28 cellular contexts compared by ENCODE assay signal in the genomic region with DNA sequence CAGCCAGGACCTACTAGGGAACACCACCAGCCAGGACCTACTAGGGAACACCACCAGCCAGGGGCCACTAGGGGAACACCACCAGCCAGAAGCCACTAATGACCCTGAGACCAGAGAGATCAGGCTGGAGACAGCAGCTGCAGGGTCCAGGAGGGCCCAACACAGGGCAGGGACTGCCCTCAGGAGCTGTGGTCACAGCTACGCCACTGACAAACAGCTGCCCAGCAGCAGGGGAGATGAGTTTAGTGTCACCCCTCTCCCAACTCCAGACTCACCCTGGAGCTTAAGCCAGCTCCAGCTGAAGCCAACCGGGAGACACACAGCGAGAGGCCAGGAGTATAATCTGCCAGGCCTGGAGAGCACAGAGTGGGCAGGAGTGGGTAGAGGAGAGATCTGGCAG. TPM values are rescaled to one million over a fixed set of nuclear protein-coding genes. Genes with fewer than 3 reads are reported as not detected.
DNase-seq lines count a peak whose midpoint lies in the region; FAIRE-seq and TF ChIP-seq lines count a peak whose summit lies in the region.
"Had no signal": no experiment of that assay in that cellular context is flagged by ENCODE, and none has a peak within 500 bp of the region (broad histone marks: within the 10 kb centered on the region; RNA-seq: fewer than 3 reads in every experiment).

No MANE protein-coding gene starts in this region.

- H3K4me2 ChIP-seq in BLaER1 treated with 17β-estradiol and CSF1 and Interleukin-3, amounts not matched to agents 10 nM and 100 nM: peak overlapping the region; percentile 43 to 91 (median 78)
- H3K4me2 ChIP-seq in Karpas-422 (ENCODE audit: low read depth, low read length, poor library complexity, severe bottlenecking) (peak overlapping the region; percentile 60), neuronal stem cell (ENCODE audit: insufficient read depth, low read length, poor library complexity, severe bottlenecking) (no peak overlapping the region), mesenchymal stem cell (ENCODE audit: low read length, poor library complexity, severe bottlenecking) (no peak overlapping the region)
- H3K4me2 ChIP-seq: PC-9 had no signal

- peaks cover 92% of the 10 kb centered on the region for H3K79me2 ChIP-seq in Karpas-422 (ENCODE audit: low read length)

- no peak overlapping the region for H4K91ac ChIP-seq in neuronal stem cell (ENCODE audit: low read depth, low read length, poor library complexity)
- no peak overlapping the region for H4K91ac ChIP-seq in mesenchymal stem cell (ENCODE audit: low read length)

- peak overlapping the region in 9 of 11 experiments; percentile 14 to 65 (median 52); a peak in 11 of 22 replicates for H3K27ac ChIP-seq in BLaER1 treated with 17β-estradiol and CSF1 and Interleukin-3, amounts not matched to agents 10 nM and 100 nM
- H3K27ac ChIP-seq in Karpas-422 (ENCODE audit: low read length) (peak overlapping the region; percentile 59), kidney (ENCODE audit: low read depth in 2 of 2, low read length in 2 of 2) (peak overlapping the region; percentile 90 to 91), neuronal stem cell (replicated peaks; ENCODE audit: low read length) (no peak overlapping the region), mesenchymal stem cell (ENCODE audit: low read length, poor library complexity, severe bottlenecking) (no peak overlapping the region), small intestine (ENCODE audit: low read depth in 1 of 2, low read length in 1 of 2) (no peak overlapping the region)
- H3K27ac ChIP-seq: C4-2B, PC-9 had no signal

- H2BK12ac ChIP-seq in neuronal stem cell (ENCODE audit: low read length) (no peak overlapping the region), mesenchymal stem cell (ENCODE audit: low read length in 2 of 2) (no peak overlapping the region)

- H2BK120ac ChIP-seq in neuronal stem cell (ENCODE audit: low read depth, low read length): no peak overlapping the region
- H2BK120ac ChIP-seq in mesenchymal stem cell (ENCODE audit: low read depth, low read length): no peak overlapping the region

- WGBS in neuronal stem cell (ENCODE audit: extremely low coverage in 2 of 2, insufficient read length in 2 of 2, insufficient replicate concordance in 1 of 2), 2 donors: no CpG with 5 or more reads among the region's 3 CpGs
- WGBS in mesenchymal stem cell: 97% methylated on average over 3 of the region's 3 CpGs
- WGBS in small intestine, 3 donors: 96 to 98% (median 98%) methylated on average over 3 of the region's 3 CpGs

- H2AFZ ChIP-seq in Karpas-422 (ENCODE audit: low read length) (no peak overlapping the region), neuronal stem cell (ENCODE audit: low read length) (no peak overlapping the region), mesenchymal stem cell (ENCODE audit: low read depth, low read length) (no peak overlapping the region)
- H2AFZ ChIP-seq: PC-9 had no signal

- peak overlapping the region in 4 of 11 experiments; percentile 12 to 48 (median 30); a peak in 2 of 22 replicates for H3K9ac ChIP-seq in BLaER1 treated with 17β-estradiol and CSF1 and Interleukin-3, amounts not matched to agents 10 nM and 100 nM
- H3K9ac ChIP-seq in Karpas-422 (ENCODE audit: low read length) (peak overlapping the region; percentile 43; the same call in 1 of the 2 replicates), kidney (ENCODE audit: low read length in 2 of 2) (peak overlapping the region in 1 of 2 donors; percentile 23), neuronal stem cell (ENCODE audit: low read depth, low read length, poor library complexity) (no peak overlapping the region), mesenchymal stem cell (ENCODE audit: low read length) (no peak overlapping the region)

- no peaks in the 10 kb centered on the region for H3K9me2 ChIP-seq in Karpas-422 (replicated peaks; ENCODE audit: insufficient read depth, low read length)

- no peak for FAIRE-seq in kidney (lab: Jason Lieb, UNC)
- no peak for FAIRE-seq in small intestine (lab: Jason Lieb, UNC)
- FAIRE-seq: A204.1, K562 had no signal

- peaks cover 28 to 84% (median 47%) of the 10 kb centered on the region in 11 experiments; a peak in 21 of 22 replicates for H4K20me1 ChIP-seq in BLaER1 treated with 17β-estradiol and CSF1 and Interleukin-3, amounts not matched to agents 10 nM and 100 nM
- no peaks in the 10 kb centered on the region for H4K20me1 ChIP-seq in Karpas-422 (ENCODE audit: insufficient read depth, low read depth, low read length)

- no peak for DNase-seq in Karpas-422
- no peak for DNase-seq in kidney
- no peak for DNase-seq in neuronal stem cell (ENCODE audit: low spot score)
- no peak for DNase-seq in mesenchymal stem cell
- no peak for DNase-seq in LoVo (ENCODE audit: low spot score)
- no peak for DNase-seq in NCI-H345 treated with DMSO at 0.1 percent for 48 hours (lab: John Stamatoyannopoulos, UW; ENCODE audit: unreplicated experiment)
- DNase-seq in small intestine: no peak
- DNase-seq: AML-193; CD8-positive, alpha-beta T cell; DMS 273 treated with DMSO at 0.1 percent for 48 hours; DMS79; EL; GDM1; H7; HFFc6; MG63; NCI-H1105 treated with DMSO at 0.1 percent for 48 hours; NCI-H146; NCI-H1930; NCI-H2107; NCI-H446 treated with DMSO at 0.1 percent for 48 hours; NCI-H526; PC-9 had no signal

- H3K4ac ChIP-seq in neuronal stem cell (ENCODE audit: low read length) (no peak overlapping the region), mesenchymal stem cell (ENCODE audit: low read depth in 1 of 2, low read length in 2 of 2) (no peak overlapping the region)

- no peaks in the 10 kb centered on the region for H3K9me3 ChIP-seq in BLaER1 treated with 17β-estradiol and CSF1 and Interleukin-3, amounts not matched to agents 10 nM and 100 nM (replicated peaks in 1 of 11)
- H3K9me3 ChIP-seq in Karpas-422 (ENCODE audit: low read length): no peaks in the 10 kb centered on the region
- H3K9me3 ChIP-seq in kidney (ENCODE audit: control insufficient read depth in 1 of 2, low read length in 2 of 2): no peaks in the 10 kb centered on the region
- no peaks in the 10 kb centered on the region for H3K9me3 ChIP-seq in neuronal stem cell (replicated peaks in 1 of 2; ENCODE audit: control insufficient read depth in 2 of 2, insufficient read depth in 1 of 2, low read depth in 1 of 2, low read length in 2 of 2)
- no peaks in the 10 kb centered on the region for H3K9me3 ChIP-seq in mesenchymal stem cell (ENCODE audit: control insufficient read depth, low read length)
- no peaks in the 10 kb centered on the region for H3K9me3 ChIP-seq in small intestine (ENCODE audit: control insufficient read depth, low read depth)
- H3K9me3 ChIP-seq: MG63 had no signal

- no peak overlapping the region for H2AK5ac ChIP-seq in neuronal stem cell (ENCODE audit: low read depth, low read length)
- H2AK5ac ChIP-seq in mesenchymal stem cell (ENCODE audit: low read length, severe bottlenecking): no peak overlapping the region

- H3K14ac ChIP-seq in neuronal stem cell (ENCODE audit: low read length) (no peak overlapping the region), mesenchymal stem cell (ENCODE audit: low read length in 2 of 2) (no peak overlapping the region)

- H3K36me3 ChIP-seq in BLaER1 treated with 17β-estradiol and CSF1 and Interleukin-3, amounts not matched to agents 10 nM and 100 nM: peaks cover 82 to 93% (median 88%) of the 10 kb centered on the region in 11 experiments
- H3K36me3 ChIP-seq in Karpas-422 (ENCODE audit: insufficient read depth, low read length) (peaks cover 35% of the 10 kb centered on the region), kidney (ENCODE audit: control insufficient read depth in 1 of 2, insufficient read depth in 2 of 2, low read length in 2 of 2) (peaks cover 17 to 18% of the 10 kb centered on the region in 2 donors), neuronal stem cell (replicated peaks in 1 of 2; ENCODE audit: control insufficient read depth in 2 of 2, insufficient read depth in 2 of 2, low read length in 2 of 2) (peaks cover 21 to 93% of the 10 kb centered on the region in 2 donors), mesenchymal stem cell (ENCODE audit: control insufficient read depth in 1 of 2, insufficient read depth in 2 of 2, low read depth in 1 of 2, low read length in 2 of 2) (peaks cover 25 to 60% of the 10 kb centered on the region in 2 experiments), small intestine (ENCODE audit: control insufficient read depth in 2 of 2, insufficient read depth in 2 of 2, low read length in 2 of 2) (peaks cover 0 to 10% of the 10 kb centered on the region in 2 donors)

- no peak overlapping the region for H3K4me3 ChIP-seq in BLaER1 treated with 17β-estradiol and CSF1 and Interleukin-3, amounts not matched to agents 10 nM and 100 nM
- peak overlapping the region; percentile 25; the same call in 1 of the 2 replicates for H3K4me3 ChIP-seq in Karpas-422 (ENCODE audit: low read length)
- H3K4me3 ChIP-seq in kidney (ENCODE audit: low read length in 2 of 2): no peak overlapping the region
- H3K4me3 ChIP-seq in neuronal stem cell (ENCODE audit: low read length in 2 of 2): no peak overlapping the region
- no peak overlapping the region for H3K4me3 ChIP-seq in mesenchymal stem cell (ENCODE audit: insufficient read depth in 1 of 2, low read depth in 1 of 2, low read length in 2 of 2)
- no peak overlapping the region for H3K4me3 ChIP-seq in small intestine (ENCODE audit: low read depth in 1 of 2, low read length in 2 of 2)
- H3K4me3 ChIP-seq: GM12878, K562, MG63, PC-9 had no signal

- H4K8ac ChIP-seq in neuronal stem cell (ENCODE audit: low read depth, low read length) (no peak overlapping the region), mesenchymal stem cell (ENCODE audit: low read length) (no peak overlapping the region)

- H2BK5ac ChIP-seq in neuronal stem cell (ENCODE audit: low read length) (no peak overlapping the region), mesenchymal stem cell (ENCODE audit: low read depth, low read length, poor library complexity, severe bottlenecking) (no peak overlapping the region)

- H3K4me1 ChIP-seq in BLaER1 treated with 17β-estradiol and CSF1 and Interleukin-3, amounts not matched to agents 10 nM and 100 nM: peaks cover 17 to 33% (median 27%) of the 10 kb centered on the region in 10 experiments
- H3K4me1 ChIP-seq in Karpas-422 (ENCODE audit: low read length): peaks cover 46% of the 10 kb centered on the region
- H3K4me1 ChIP-seq in kidney (ENCODE audit: control insufficient read depth in 1 of 2, insufficient read depth in 1 of 2, low read depth in 1 of 2, low read length in 2 of 2): peaks cover 5 to 11% of the 10 kb centered on the region in 2 donors
- no peaks in the 10 kb centered on the region for H3K4me1 ChIP-seq in neuronal stem cell (ENCODE audit: control insufficient read depth in 2 of 2, insufficient read depth in 1 of 2, low read depth in 1 of 2, low read length in 2 of 2)
- H3K4me1 ChIP-seq in mesenchymal stem cell (ENCODE audit: control insufficient read depth, insufficient read depth, low read depth, low read length): no peaks in the 10 kb centered on the region
- H3K4me1 ChIP-seq in small intestine (ENCODE audit: control insufficient read depth in 2 of 2, insufficient read depth in 1 of 2, low read depth in 1 of 2, low read length in 1 of 2): peaks cover 0 to 3% of the 10 kb centered on the region in 2 donors

- TF ChIP-seq CTCF in kidney (IDR thresholded peaks at IDR 0.05; ENCODE audit: borderline replicate concordance, extremely low read depth, insufficient read depth): no peak

- H2BK15ac ChIP-seq in neuronal stem cell (ENCODE audit: low read length) (no peak overlapping the region), mesenchymal stem cell (ENCODE audit: low read depth, poor library complexity, severe bottlenecking) (no peak overlapping the region)

- H3K18ac ChIP-seq in neuronal stem cell (ENCODE audit: low read length): peak overlapping the region; percentile 40
- H3K18ac ChIP-seq in mesenchymal stem cell (ENCODE audit: low read depth in 1 of 2, low read length in 2 of 2): no peak overlapping the region

- H3K79me1 ChIP-seq in neuronal stem cell (ENCODE audit: low read depth, low read length) (peaks cover 18% of the 10 kb centered on the region), mesenchymal stem cell (replicated peaks; ENCODE audit: low read length, poor library complexity, severe bottlenecking) (peaks cover 37% of the 10 kb centered on the region)

- H3K23ac ChIP-seq in neuronal stem cell (ENCODE audit: low read depth, low read length, poor library complexity) (no peak overlapping the region), mesenchymal stem cell (ENCODE audit: low read length in 2 of 2) (no peak overlapping the region)

- H3K27me3 ChIP-seq in BLaER1 treated with 17β-estradiol and CSF1 and Interleukin-3, amounts not matched to agents 10 nM and 100 nM: no peaks in the 10 kb centered on the region
- H3K27me3 ChIP-seq in Karpas-422 (ENCODE audit: low read length) (no peaks in the 10 kb centered on the region), neuronal stem cell (ENCODE audit: control insufficient read depth in 3 of 3, insufficient read depth in 3 of 3, low read depth in 1 of 3, low read length in 3 of 3) (no peaks in the 10 kb centered on the region), mesenchymal stem cell (ENCODE audit: control insufficient read depth in 1 of 2, insufficient read depth in 1 of 2, low read length in 2 of 2) (no peaks in the 10 kb centered on the region), small intestine (ENCODE audit: control insufficient read depth in 2 of 2, insufficient read depth in 2 of 2, low read length in 2 of 2) (no peaks in the 10 kb centered on the region)
- H3K27me3 ChIP-seq: MG63 had no signal

- intact Hi-C loops in kidney (cut with DNase I): no loop called here

RNA-seq across cellular contexts. Expression of a gene that starts 25.7 kb away (rescaled TPM):
- total RNA-seq in Karpas-422 (2014; rRNA removed; shearing (Covaris generic); ENCODE audit: low replicate concordance): 49.9 and 52.8 TPM in 2 replicates
- 33.2 TPM for total RNA-seq in kidney
- 9.1 TPM for polyA plus RNA-seq in kidney (ENCODE audit: insufficient read depth, low read depth, low replicate concordance)
- 25.6 TPM for polyA plus RNA-seq in neuronal stem cell (2013, experiment 1 of 2)
- polyA plus RNA-seq in neuronal stem cell (2013, experiment 2 of 2): 26.2 TPM
- polyA plus RNA-seq in mesenchymal stem cell (2013, experiment 1 of 2): 10.0 TPM
- polyA plus RNA-seq in mesenchymal stem cell (2013, experiment 2 of 2): 11.2 TPM
- 10 to 100 TPM in 2 of 3 donors, 1 to 10 TPM in 1; 5.4 to 13.9 (median 12.5) TPM for polyA plus RNA-seq in small intestine

Comparison
In these comparisons a context has a peak if more than half of its experiments do, and no peak if none do; other contexts are left out.
1. H3K27ac ChIP-seq: peak in BLaER1 treated with 17β-estradiol and CSF1 and Interleukin-3, amounts not matched to agents 10 nM and 100 nM (9 of 11), Karpas-422 (single experiment) and kidney (2 of 2); none in neuronal stem cell (single experiment), mesenchymal stem cell (single experiment) and small intestine (0 of 2).
2. H3K4me2 ChIP-seq: peak in BLaER1 treated with 17β-estradiol and CSF1 and Interleukin-3, amounts not matched to agents 10 nM and 100 nM (11 of 11) and Karpas-422 (single experiment); none in neuronal stem cell (single experiment) and mesenchymal stem cell (single experiment).